ENCODE assay signal across 1 cellular context in the genomic region with DNA sequence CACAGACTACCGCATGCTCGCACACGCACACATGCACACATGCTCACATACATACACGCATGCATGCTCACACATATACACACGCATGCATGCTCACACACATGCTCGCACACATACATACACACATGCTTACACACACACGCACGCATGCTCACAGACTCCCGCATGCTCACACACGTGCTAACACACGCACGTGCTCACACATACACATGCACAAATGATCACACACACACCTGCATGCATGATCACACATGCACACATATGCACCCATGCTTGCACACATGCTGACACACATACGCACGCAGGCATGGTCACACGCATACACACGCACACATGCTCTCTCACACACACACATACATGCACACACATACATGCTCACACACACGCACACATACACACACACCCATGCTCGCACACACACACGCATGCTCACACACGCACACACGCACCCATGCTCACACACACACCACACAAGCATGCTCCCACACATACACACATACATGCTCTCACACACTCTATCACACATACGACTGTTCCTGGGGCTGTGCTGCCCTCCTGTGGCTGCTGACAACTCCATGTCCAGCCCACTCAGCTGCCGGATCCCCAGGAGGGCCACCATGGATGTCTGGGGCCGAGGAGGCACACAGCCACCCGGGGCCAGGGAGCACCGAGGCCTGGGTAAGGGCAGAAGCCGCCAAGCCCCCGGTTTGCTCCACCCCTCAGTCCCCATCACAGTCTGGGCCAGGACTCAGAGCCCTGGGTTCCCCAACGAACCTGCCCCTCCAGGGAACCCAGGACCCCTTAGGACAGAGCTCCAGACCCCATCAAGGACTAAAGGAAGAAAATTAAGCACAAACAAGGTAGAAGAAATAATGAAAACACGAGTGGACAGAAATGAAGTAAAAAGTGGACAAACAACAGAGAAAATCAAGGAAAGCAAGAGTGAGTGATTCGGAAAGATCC.
TF ChIP-seq lines count a peak whose summit lies in the region.

No MANE protein-coding gene starts in this region.

TF ChIP-seq in HEK293, 187 proteins besides CTCF, POLR2A, EP300 and RAD21 (continued from another document and continues in another):
- no peak for TF ChIP-seq ZNF561 (tag by site-specific recombination; IDR thresholded peaks at IDR 0.05; ENCODE audit: borderline replicate concordance)
- TF ChIP-seq ZNF121 (tag by site-specific recombination; IDR thresholded peaks at IDR 0.05) = no peak
- peak; percentile 21; the same call in 1 of the 2 replicates for TF ChIP-seq ZNF366 (tag by site-specific recombination; conservative IDR thresholded peaks at IDR 0.05)
- no peak for TF ChIP-seq ZNF350 (tag by site-specific recombination; IDR thresholded peaks at IDR 0.05)
- TF ChIP-seq ZNF146 (tag by site-specific recombination; IDR thresholded peaks at IDR 0.05) = no peak; the same call in 1 of the 2 replicates
- TF ChIP-seq ZNF174 (tag by site-specific recombination; IDR thresholded peaks at IDR 0.05) = no peak
- peak; percentile 79; the same call in 1 of the 2 replicates for TF ChIP-seq GLI4 (tag by site-specific recombination; IDR thresholded peaks at IDR 0.05)
- no peak for TF ChIP-seq YY1 (tag by site-specific recombination; IDR thresholded peaks at IDR 0.05)
- no peak for TF ChIP-seq ZNF544 (tag by site-specific recombination; IDR thresholded peaks at IDR 0.05)
- TF ChIP-seq, protein P1, sequence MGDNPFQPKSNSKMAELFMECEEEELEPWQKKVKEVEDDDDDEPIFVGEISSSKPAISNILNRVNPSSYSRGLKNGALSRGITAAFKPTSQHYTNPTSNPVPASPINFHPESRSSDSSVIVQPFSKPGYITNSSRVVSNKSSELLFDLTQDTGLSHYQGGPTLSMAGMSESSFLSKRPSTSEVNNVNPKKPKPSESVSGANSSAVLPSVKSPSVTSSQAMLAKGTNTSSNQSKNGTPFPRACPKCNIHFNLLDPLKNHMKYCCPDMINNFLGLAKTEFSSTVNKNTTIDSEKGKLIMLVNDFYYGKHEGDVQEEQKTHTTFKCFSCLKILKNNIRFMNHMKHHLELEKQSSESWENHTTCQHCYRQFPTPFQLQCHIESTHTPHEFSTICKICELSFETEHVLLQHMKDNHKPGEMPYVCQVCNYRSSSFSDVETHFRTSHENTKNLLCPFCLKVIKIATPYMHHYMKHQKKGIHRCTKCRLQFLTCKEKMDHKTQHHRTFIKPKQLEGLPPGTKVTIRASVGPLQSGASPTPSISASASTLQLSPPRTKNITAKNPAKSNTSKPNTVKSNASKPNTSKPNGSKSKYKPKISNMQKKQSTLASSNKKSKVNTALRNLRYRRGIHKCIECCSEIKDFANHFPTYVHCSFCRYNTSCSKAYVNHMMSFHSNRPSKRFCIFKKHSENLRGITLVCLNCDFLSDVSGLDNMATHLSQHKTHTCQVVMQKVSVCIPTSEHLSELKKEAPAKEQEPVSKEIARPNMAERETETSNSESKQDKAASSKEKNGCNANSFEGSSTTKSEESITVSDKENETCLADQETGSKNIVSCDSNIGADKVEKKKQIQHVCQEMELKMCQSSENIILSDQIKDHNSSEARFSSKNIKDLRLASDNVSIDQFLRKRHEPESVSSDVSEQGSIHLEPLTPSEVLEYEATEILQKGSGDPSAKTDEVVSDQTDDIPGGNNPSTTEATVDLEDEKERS (tag by site-specific recombination; IDR thresholded peaks at IDR 0.05) = no peak
- TF ChIP-seq ZNF664 (tag by site-specific recombination; IDR thresholded peaks at IDR 0.05) = no peak
- no peak for TF ChIP-seq ZNF37A (tag by site-specific recombination; IDR thresholded peaks at IDR 0.05)
- TF ChIP-seq, protein P2, sequence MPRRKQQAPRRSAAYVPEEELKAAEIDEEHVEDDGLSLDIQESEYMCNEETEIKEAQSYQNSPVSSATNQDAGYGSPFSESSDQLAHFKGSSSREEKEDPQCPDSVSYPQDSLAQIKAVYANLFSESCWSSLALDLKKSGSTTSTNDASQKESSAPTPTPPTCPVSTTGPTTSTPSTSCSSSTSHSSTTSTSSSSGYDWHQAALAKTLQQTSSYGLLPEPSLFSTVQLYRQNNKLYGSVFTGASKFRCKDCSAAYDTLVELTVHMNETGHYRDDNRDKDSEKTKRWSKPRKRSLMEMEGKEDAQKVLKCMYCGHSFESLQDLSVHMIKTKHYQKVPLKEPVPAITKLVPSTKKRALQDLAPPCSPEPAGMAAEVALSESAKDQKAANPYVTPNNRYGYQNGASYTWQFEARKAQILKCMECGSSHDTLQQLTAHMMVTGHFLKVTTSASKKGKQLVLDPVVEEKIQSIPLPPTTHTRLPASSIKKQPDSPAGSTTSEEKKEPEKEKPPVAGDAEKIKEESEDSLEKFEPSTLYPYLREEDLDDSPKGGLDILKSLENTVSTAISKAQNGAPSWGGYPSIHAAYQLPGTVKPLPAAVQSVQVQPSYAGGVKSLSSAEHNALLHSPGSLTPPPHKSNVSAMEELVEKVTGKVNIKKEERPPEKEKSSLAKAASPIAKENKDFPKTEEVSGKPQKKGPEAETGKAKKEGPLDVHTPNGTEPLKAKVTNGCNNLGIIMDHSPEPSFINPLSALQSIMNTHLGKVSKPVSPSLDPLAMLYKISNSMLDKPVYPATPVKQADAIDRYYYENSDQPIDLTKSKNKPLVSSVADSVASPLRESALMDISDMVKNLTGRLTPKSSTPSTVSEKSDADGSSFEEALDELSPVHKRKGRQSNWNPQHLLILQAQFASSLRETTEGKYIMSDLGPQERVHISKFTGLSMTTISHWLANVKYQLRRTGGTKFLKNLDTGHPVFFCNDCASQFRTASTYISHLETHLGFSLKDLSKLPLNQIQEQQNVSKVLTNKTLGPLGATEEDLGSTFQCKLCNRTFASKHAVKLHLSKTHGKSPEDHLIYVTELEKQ (tag by site-specific recombination; IDR thresholded peaks at IDR 0.05; ENCODE audit: borderline replicate concordance) = no peak
- TF ChIP-seq MZF1 (tag by site-specific recombination; IDR thresholded peaks at IDR 0.05; ENCODE audit: borderline replicate concordance) = no peak
- TF ChIP-seq ZBTB48 (tag by site-specific recombination; IDR thresholded peaks at IDR 0.05) = peak; percentile 85
- no peak for TF ChIP-seq ZNF555 (tag by site-specific recombination; conservative IDR thresholded peaks at IDR 0.05)
- TF ChIP-seq ZNF629 (tag by site-specific recombination; IDR thresholded peaks at IDR 0.05) = no peak
- TF ChIP-seq, protein P3, sequence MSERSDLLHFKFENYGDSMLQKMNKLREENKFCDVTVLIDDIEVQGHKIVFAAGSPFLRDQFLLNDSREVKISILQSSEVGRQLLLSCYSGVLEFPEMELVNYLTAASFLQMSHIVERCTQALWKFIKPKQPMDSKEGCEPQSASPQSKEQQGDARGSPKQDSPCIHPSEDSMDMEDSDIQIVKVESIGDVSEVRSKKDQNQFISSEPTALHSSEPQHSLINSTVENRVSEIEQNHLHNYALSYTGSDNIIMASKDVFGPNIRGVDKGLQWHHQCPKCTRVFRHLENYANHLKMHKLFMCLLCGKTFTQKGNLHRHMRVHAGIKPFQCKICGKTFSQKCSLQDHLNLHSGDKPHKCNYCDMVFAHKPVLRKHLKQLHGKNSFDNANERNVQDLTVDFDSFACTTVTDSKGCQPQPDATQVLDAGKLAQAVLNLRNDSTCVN (tag by site-specific recombination; optimal IDR thresholded peaks at IDR 0.05) = peak; percentile 25
- TF ChIP-seq ZNF830 (tag by site-specific recombination; IDR thresholded peaks at IDR 0.05; ENCODE audit: low read depth) = no peak
- TF ChIP-seq ZFP69B (tag by site-specific recombination; IDR thresholded peaks at IDR 0.05) = peak; percentile 41; the same call in 1 of the 2 replicates
- TF ChIP-seq ZFP41 (tag by site-specific recombination; IDR thresholded peaks at IDR 0.05; ENCODE audit: borderline replicate concordance) = 0 out of 2 replicates have a peak, but pooled peaks have one; percentile 13
- TF ChIP-seq RBAK (tag by site-specific recombination; IDR thresholded peaks at IDR 0.05) = no peak
- no peak for TF ChIP-seq ZNF571 (tag by site-specific recombination; IDR thresholded peaks at IDR 0.05)
- no peak for TF ChIP-seq ZNF529 (tag by site-specific recombination; IDR thresholded peaks at IDR 0.05; ENCODE audit: insufficient replicate concordance)
- TF ChIP-seq ZNF621 (tag by site-specific recombination; IDR thresholded peaks at IDR 0.05) = no peak
- TF ChIP-seq ZNF596 (tag by site-specific recombination; IDR thresholded peaks at IDR 0.05) = no peak
- TF ChIP-seq ZNF24 (tag by site-specific recombination; IDR thresholded peaks at IDR 0.05) = no peak
- TF ChIP-seq ZNF549 (tag by site-specific recombination; IDR thresholded peaks at IDR 0.05) = no peak
- no peak for TF ChIP-seq ZNF610 (tag by site-specific recombination; IDR thresholded peaks at IDR 0.05; ENCODE audit: borderline replicate concordance)
- TF ChIP-seq ZNF558 (tag by site-specific recombination; IDR thresholded peaks at IDR 0.05) = no peak
- TF ChIP-seq SP3 (tag by site-specific recombination; IDR thresholded peaks at IDR 0.05) = no peak
- peak; percentile 97 for TF ChIP-seq GLIS2 (tag by site-specific recombination; IDR thresholded peaks at IDR 0.05)
- TF ChIP-seq FEZF1 (tag by site-specific recombination; IDR thresholded peaks at IDR 0.05) = no peak
- no peak for TF ChIP-seq ZBTB8A (tag by site-specific recombination; IDR thresholded peaks at IDR 0.05)
- TF ChIP-seq, protein P4, sequence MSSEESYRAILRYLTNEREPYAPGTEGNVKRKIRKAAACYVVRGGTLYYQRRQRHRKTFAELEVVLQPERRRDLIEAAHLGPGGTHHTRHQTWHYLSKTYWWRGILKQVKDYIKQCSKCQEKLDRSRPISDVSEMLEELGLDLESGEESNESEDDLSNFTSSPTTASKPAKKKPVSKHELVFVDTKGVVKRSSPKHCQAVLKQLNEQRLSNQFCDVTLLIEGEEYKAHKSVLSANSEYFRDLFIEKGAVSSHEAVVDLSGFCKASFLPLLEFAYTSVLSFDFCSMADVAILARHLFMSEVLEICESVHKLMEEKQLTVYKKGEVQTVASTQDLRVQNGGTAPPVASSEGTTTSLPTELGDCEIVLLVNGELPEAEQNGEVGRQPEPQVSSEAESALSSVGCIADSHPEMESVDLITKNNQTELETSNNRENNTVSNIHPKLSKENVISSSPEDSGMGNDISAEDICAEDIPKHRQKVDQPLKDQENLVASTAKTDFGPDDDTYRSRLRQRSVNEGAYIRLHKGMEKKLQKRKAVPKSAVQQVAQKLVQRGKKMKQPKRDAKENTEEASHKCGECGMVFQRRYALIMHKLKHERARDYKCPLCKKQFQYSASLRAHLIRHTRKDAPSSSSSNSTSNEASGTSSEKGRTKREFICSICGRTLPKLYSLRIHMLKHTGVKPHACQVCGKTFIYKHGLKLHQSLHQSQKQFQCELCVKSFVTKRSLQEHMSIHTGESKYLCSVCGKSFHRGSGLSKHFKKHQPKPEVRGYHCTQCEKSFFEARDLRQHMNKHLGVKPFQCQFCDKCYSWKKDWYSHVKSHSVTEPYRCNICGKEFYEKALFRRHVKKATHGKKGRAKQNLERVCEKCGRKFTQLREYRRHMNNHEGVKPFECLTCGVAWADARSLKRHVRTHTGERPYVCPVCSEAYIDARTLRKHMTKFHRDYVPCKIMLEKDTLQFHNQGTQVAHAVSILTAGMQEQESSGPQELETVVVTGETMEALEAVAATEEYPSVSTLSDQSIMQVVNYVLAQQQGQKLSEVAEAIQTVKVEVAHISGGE (tag by site-specific recombination; conservative IDR thresholded peaks at IDR 0.05; ENCODE audit: low read depth) = no peak
- peak; percentile 52 for TF ChIP-seq KLF1 (tag by site-specific recombination; IDR thresholded peaks at IDR 0.05)
- TF ChIP-seq, protein P5, sequence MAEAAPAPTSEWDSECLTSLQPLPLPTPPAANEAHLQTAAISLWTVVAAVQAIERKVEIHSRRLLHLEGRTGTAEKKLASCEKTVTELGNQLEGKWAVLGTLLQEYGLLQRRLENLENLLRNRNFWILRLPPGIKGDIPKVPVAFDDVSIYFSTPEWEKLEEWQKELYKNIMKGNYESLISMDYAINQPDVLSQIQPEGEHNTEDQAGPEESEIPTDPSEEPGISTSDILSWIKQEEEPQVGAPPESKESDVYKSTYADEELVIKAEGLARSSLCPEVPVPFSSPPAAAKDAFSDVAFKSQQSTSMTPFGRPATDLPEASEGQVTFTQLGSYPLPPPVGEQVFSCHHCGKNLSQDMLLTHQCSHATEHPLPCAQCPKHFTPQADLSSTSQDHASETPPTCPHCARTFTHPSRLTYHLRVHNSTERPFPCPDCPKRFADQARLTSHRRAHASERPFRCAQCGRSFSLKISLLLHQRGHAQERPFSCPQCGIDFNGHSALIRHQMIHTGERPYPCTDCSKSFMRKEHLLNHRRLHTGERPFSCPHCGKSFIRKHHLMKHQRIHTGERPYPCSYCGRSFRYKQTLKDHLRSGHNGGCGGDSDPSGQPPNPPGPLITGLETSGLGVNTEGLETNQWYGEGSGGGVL (tag by site-specific recombination; IDR thresholded peaks at IDR 0.05) = no peak
- no peak; the same call in 1 of the 2 replicates for TF ChIP-seq ZNF16 (tag by site-specific recombination; IDR thresholded peaks at IDR 0.05; ENCODE audit: low read depth)
- peak; percentile 70; the same call in 1 of the 2 replicates for TF ChIP-seq ZNF501 (tag by site-specific recombination; IDR thresholded peaks at IDR 0.05)
- TF ChIP-seq, protein P6, sequence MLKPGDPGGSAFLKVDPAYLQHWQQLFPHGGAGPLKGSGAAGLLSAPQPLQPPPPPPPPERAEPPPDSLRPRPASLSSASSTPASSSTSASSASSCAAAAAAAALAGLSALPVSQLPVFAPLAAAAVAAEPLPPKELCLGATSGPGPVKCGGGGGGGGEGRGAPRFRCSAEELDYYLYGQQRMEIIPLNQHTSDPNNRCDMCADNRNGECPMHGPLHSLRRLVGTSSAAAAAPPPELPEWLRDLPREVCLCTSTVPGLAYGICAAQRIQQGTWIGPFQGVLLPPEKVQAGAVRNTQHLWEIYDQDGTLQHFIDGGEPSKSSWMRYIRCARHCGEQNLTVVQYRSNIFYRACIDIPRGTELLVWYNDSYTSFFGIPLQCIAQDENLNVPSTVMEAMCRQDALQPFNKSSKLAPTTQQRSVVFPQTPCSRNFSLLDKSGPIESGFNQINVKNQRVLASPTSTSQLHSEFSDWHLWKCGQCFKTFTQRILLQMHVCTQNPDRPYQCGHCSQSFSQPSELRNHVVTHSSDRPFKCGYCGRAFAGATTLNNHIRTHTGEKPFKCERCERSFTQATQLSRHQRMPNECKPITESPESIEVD (tag by site-specific recombination; IDR thresholded peaks at IDR 0.05) = no peak
- TF ChIP-seq, protein P7, sequence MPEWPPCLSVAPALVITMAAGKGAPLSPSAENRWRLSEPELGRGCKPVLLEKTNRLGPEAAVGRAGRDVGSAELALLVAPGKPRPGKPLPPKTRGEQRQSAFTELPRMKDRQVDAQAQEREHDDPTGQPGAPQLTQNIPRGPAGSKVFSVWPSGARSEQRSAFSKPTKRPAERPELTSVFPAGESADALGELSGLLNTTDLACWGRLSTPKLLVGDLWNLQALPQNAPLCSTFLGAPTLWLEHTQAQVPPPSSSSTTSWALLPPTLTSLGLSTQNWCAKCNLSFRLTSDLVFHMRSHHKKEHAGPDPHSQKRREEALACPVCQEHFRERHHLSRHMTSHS (tag by site-specific recombination; IDR thresholded peaks at IDR 0.05) = no peak
- no peak for TF ChIP-seq ZSCAN30 (tag by site-specific recombination; IDR thresholded peaks at IDR 0.05)
- no peak for TF ChIP-seq ZNF423 (tag by site-specific recombination; IDR thresholded peaks at IDR 0.05)
- TF ChIP-seq, protein P8, sequence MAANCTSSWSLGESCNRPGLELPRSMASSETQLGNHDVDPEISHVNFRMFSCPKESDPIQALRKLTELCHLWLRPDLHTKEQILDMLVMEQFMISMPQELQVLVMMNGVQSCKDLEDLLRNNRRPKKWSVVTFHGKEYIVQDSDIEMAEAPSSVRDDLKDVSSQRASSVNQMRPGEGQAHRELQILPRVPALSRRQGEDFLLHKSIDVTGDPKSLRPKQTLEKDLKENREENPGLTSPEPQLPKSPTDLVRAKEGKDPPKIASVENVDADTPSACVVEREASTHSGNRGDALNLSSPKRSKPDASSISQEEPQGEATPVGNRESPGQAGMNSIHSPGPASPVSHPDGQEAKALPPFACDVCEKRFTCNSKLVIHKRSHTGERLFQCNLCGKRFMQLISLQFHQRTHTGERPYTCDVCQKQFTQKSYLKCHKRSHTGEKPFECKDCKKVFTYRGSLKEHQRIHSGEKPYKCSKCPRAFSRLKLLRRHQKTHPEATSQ (tag by site-specific recombination; IDR thresholded peaks at IDR 0.05) = no peak
